9 cellular contexts compared by ENCODE assay signal in genomic region chr11:62850911-62851806, GRCh38. TPM values are rescaled to one million over a fixed set of nuclear protein-coding genes. Genes with fewer than 3 reads are reported as not detected.
DNase-seq lines count a peak whose midpoint lies in the region; ATAC-seq and FAIRE-seq lines count a peak whose summit lies in the region.
"Had no signal": no experiment of that assay in that cellular context is flagged by ENCODE, and none has a peak within 500 bp of the region (broad histone marks: within the 10 kb centered on the region; RNA-seq: fewer than 3 reads in every experiment).

No MANE protein-coding gene starts in this region.

- no peak for FAIRE-seq in GM19239 (lab: Jason Lieb, UNC)

- H3K4me3 Mint-ChIP-seq in activated T-helper 2 cell treated with anti-CD3 and anti-CD28 coated beads, Interferon-gamma antibody, Interleukin-2, Interleukin-4, amounts not matched to agents 10 μg/mL and 5 μg/mL and 100 μg/mL, durations not matched to agents 14 hours and 24 hours and 36 hours (ENCODE audit: low read depth), result peak overlapping the region; percentile 38

- intact Hi-C loops in activated T-helper 2 cell treated with anti-CD3 and anti-CD28 coated beads, Interferon-gamma antibody, Interleukin-2, Interleukin-4, amounts not matched to agents 10 μg/mL and 5 μg/mL and 100 μg/mL, durations not matched to agents 14 hours and 24 hours and 36 hours (cut with micrococcal nuclease), result loop anchor here (1.0 to 10.0 kb wide), 3 partner anchors 9 to 296 kb away; partner anchors contain the start of genes LBHD1 and UQCC3

- H3K27me3 Mint-ChIP-seq in activated T-helper 2 cell treated with anti-CD3 and anti-CD28 coated beads, Interferon-gamma antibody, Interleukin-2, Interleukin-4, amounts not matched to agents 10 μg/mL and 5 μg/mL and 100 μg/mL, durations not matched to agents 14 hours and 24 hours and 36 hours (ENCODE audit: low read depth), result no peaks in the 10 kb centered on the region

- ATAC-seq in GM19351 (IDR thresholded peaks at IDR 0.05; ENCODE audit: unreplicated experiment), result no peak

- H3K4me1 Mint-ChIP-seq in activated T-helper 2 cell treated with anti-CD3 and anti-CD28 coated beads, Interferon-gamma antibody, Interleukin-2, Interleukin-4, amounts not matched to agents 10 μg/mL and 5 μg/mL and 100 μg/mL, durations not matched to agents 14 hours and 24 hours and 36 hours (ENCODE audit: low read depth), result peaks cover 23% of the 10 kb centered on the region

- DNase-seq in activated T-cell treated with anti-CD3 and anti-CD28 coated beads for 48 hours (ENCODE audit: low read depth) (peak; percentile 51), NAMALWA (ENCODE audit: low spot score) (peak; percentile 83), GM19239 (ENCODE audit: insufficient read length, low spot score) (no peak), A172 (ENCODE audit: low spot score) (no peak)
- DNase-seq in activated T-cell treated with anti-CD3 and anti-CD28 coated beads, Interleukin-2, amount 50 U/mL, for 1 hour, result no peak
- no peak for DNase-seq in activated T-helper 2 cell treated with anti-CD3 and anti-CD28 coated beads, Interferon-gamma antibody, Interleukin-2, Interleukin-4, amounts not matched to agents 10 μg/mL and 5 μg/mL and 100 μg/mL, durations not matched to agents 14 hours and 24 hours and 36 hours (ENCODE audit: low spot score)
- peak; percentile 71 for DNase-seq in stimulated activated CD8-positive, alpha-beta memory T cell treated with anti-CD3 and anti-CD28 coated beads, Interleukin-4, amount 100 ng/mL, for 48 hours
- DNase-seq: activated CD4-positive, CD25-positive, alpha-beta regulatory T cell had no signal

- peak overlapping the region; percentile 57 for H3K27ac Mint-ChIP-seq in activated T-helper 2 cell treated with anti-CD3 and anti-CD28 coated beads, Interferon-gamma antibody, Interleukin-2, Interleukin-4, amounts not matched to agents 10 μg/mL and 5 μg/mL and 100 μg/mL, durations not matched to agents 14 hours and 24 hours and 36 hours

- no peaks in the 10 kb centered on the region for H3K9me3 Mint-ChIP-seq in activated T-helper 2 cell treated with anti-CD3 and anti-CD28 coated beads, Interferon-gamma antibody, Interleukin-2, Interleukin-4, amounts not matched to agents 10 μg/mL and 5 μg/mL and 100 μg/mL, durations not matched to agents 14 hours and 24 hours and 36 hours

- H3K36me3 Mint-ChIP-seq in activated T-helper 2 cell treated with anti-CD3 and anti-CD28 coated beads, Interferon-gamma antibody, Interleukin-2, Interleukin-4, amounts not matched to agents 10 μg/mL and 5 μg/mL and 100 μg/mL, durations not matched to agents 14 hours and 24 hours and 36 hours (ENCODE audit: low read depth), result peaks cover 47% of the 10 kb centered on the region

RNA-seq across cellular contexts. Expression of gene WDR74, which starts 11.8 kb away (rescaled TPM):
- total RNA-seq in activated T-helper 2 cell treated with anti-CD3 and anti-CD28 coated beads, Interferon-gamma antibody, Interleukin-2, Interleukin-4, amounts not matched to agents 10 μg/mL and 5 μg/mL and 100 μg/mL, durations not matched to agents 14 hours and 24 hours and 36 hours, result 109 and 112 TPM in 2 replicates
- total RNA-seq in A172 (2014; rRNA removed; shearing (Covaris generic)), result 92.4 and 104 TPM in 2 replicates

RNA-seq across cellular contexts. Expression of gene TEX54, which starts 18.5 kb away (rescaled TPM):
- 1.2 TPM in 1 of 2 replicates, not detected in the other for total RNA-seq in activated T-helper 2 cell treated with anti-CD3 and anti-CD28 coated beads, Interferon-gamma antibody, Interleukin-2, Interleukin-4, amounts not matched to agents 10 μg/mL and 5 μg/mL and 100 μg/mL, durations not matched to agents 14 hours and 24 hours and 36 hours
- not detected in 2 replicates for total RNA-seq in A172 (2014; rRNA removed; shearing (Covaris generic))

RNA-seq across cellular contexts. Expression of gene STX5, which starts 19.3 kb away (rescaled TPM):
- total RNA-seq in activated T-helper 2 cell treated with anti-CD3 and anti-CD28 coated beads, Interferon-gamma antibody, Interleukin-2, Interleukin-4, amounts not matched to agents 10 μg/mL and 5 μg/mL and 100 μg/mL, durations not matched to agents 14 hours and 24 hours and 36 hours, result 37.4 and 41.9 TPM in 2 replicates
- total RNA-seq in A172 (2014; rRNA removed; shearing (Covaris generic)), result 28.0 and 33.8 TPM in 2 replicates

RNA-seq across cellular contexts. Expression of gene SLC3A2, which starts 29.5 kb away (rescaled TPM):
- total RNA-seq in activated T-helper 2 cell treated with anti-CD3 and anti-CD28 coated beads, Interferon-gamma antibody, Interleukin-2, Interleukin-4, amounts not matched to agents 10 μg/mL and 5 μg/mL and 100 μg/mL, durations not matched to agents 14 hours and 24 hours and 36 hours, result 245 and 286 TPM in 2 replicates
- total RNA-seq in A172 (2014; rRNA removed; shearing (Covaris generic)), result 198 and 207 TPM in 2 replicates

RNA-seq across cellular contexts. Expression of gene NXF1, which starts 45.9 kb away (rescaled TPM):
- 134 and 139 TPM in 2 replicates for total RNA-seq in activated T-helper 2 cell treated with anti-CD3 and anti-CD28 coated beads, Interferon-gamma antibody, Interleukin-2, Interleukin-4, amounts not matched to agents 10 μg/mL and 5 μg/mL and 100 μg/mL, durations not matched to agents 14 hours and 24 hours and 36 hours
- 25.9 and 30.0 TPM in 2 replicates for total RNA-seq in A172 (2014; rRNA removed; shearing (Covaris generic))

Comparison
In these comparisons a context has a peak if more than half of its experiments do, and no peak if none do; other contexts are left out.
1. DNase-seq: peak in activated T-cell treated with anti-CD3 and anti-CD28 coated beads for 48 hours (single experiment), NAMALWA (single experiment) and stimulated activated CD8-positive, alpha-beta memory T cell treated with anti-CD3 and anti-CD28 coated beads, Interleukin-4, amount 100 ng/mL, for 48 hours (single experiment); none in activated T-cell treated with anti-CD3 and anti-CD28 coated beads, Interleukin-2, amount 50 U/mL, for 1 hour (single experiment), activated T-helper 2 cell treated with anti-CD3 and anti-CD28 coated beads, Interferon-gamma antibody, Interleukin-2, Interleukin-4, amounts not matched to agents 10 μg/mL and 5 μg/mL and 100 μg/mL, durations not matched to agents 14 hours and 24 hours and 36 hours (single experiment), GM19239 (single experiment) and A172 (single experiment).